Comparison of ENCODE assay signal across 1 cellular context in genomic region chr10:91220194-91220953, GRCh38.
TF ChIP-seq lines count a peak whose summit lies in the region.

TSS of gene PCGF5 (plus strand) at chr10:91220663. CDS start at chr10:91222872, 2,209 bp downstream.

TF ChIP-seq in K562, 482 proteins besides CTCF, POLR2A, EP300 and RAD21 (continued from another document and continues in another):
- no peak for TF ChIP-seq MGA (IDR thresholded peaks at IDR 0.05)
- peak; percentile 75; the same call in 1 of the 2 replicates for TF ChIP-seq GTF2E2 (tag; IDR thresholded peaks at IDR 0.05)
- no peak for TF ChIP-seq NCOA4 (IDR thresholded peaks at IDR 0.05; ENCODE audit: partially characterized antibody)
- TF ChIP-seq TAF1 (IDR thresholded peaks at IDR 0.05; ENCODE audit: control insufficient read depth, extremely low read depth, insufficient read depth, low read length, severe bottlenecking), result no peak
- TF ChIP-seq CREB1 (IDR thresholded peaks at IDR 0.05), result no peak; the same call in 1 of the 2 replicates
- peak; percentile 63; the same call in 1 of the 2 replicates for TF ChIP-seq CREB1 (CRISPR knock-in tag; IDR thresholded peaks at IDR 0.05)
- TF ChIP-seq SREBF1 (IDR thresholded peaks at IDR 0.05; ENCODE audit: borderline replicate concordance, low read depth, low read length), result no peak
- peak in 1 of 3 experiments; percentile 36; a peak in 1 of 6 replicates for TF ChIP-seq ZBTB11 (CRISPR knock-in tag; IDR thresholded peaks at IDR 0.05)
- TF ChIP-seq EWSR1 (IDR thresholded peaks at IDR 0.05; ENCODE audit: borderline replicate concordance, low read depth, partially characterized antibody), result no peak
- TF ChIP-seq TFAM (CRISPR knock-in tag; conservative IDR thresholded peaks at IDR 0.05), result no peak
- no peak for TF ChIP-seq MCM7 (IDR thresholded peaks at IDR 0.05)
- TF ChIP-seq SMAD1 (IDR thresholded peaks at IDR 0.05; ENCODE audit: low read depth, low read length, partially characterized antibody), result no peak
- no peak for TF ChIP-seq MCM2 (IDR thresholded peaks at IDR 0.05; ENCODE audit: low read depth)
- no peak for TF ChIP-seq E2F4 (CRISPR knock-in tag; IDR thresholded peaks at IDR 0.05; ENCODE audit: low read depth)
- TF ChIP-seq NCOA2 (IDR thresholded peaks at IDR 0.05; ENCODE audit: partially characterized antibody in 2 of 2), result no peak
- no peak for TF ChIP-seq ZNF347 (CRISPR knock-in tag; IDR thresholded peaks at IDR 0.05; ENCODE audit: low read depth)
- no peak for TF ChIP-seq CLOCK (CRISPR knock-in tag; IDR thresholded peaks at IDR 0.05; ENCODE audit: borderline replicate concordance)
- peak; percentile 44 for TF ChIP-seq KDM5B (IDR thresholded peaks at IDR 0.05; ENCODE audit: insufficient replicate concordance, low read depth, low read length)
- TF ChIP-seq FUS (optimal IDR thresholded peaks at IDR 0.05; ENCODE audit: low read depth, low read length), result no peak
- peak; percentile 95 for TF ChIP-seq ZNF316 (IDR thresholded peaks at IDR 0.05)
- no peak for TF ChIP-seq NR2C1 (IDR thresholded peaks at IDR 0.05)
- no peak for TF ChIP-seq NR2C1 (tag; IDR thresholded peaks at IDR 0.05)
- TF ChIP-seq ZSCAN32 (CRISPR knock-in tag; IDR thresholded peaks at IDR 0.05), result no peak
- no peak for TF ChIP-seq THAP7 (CRISPR knock-in tag; IDR thresholded peaks at IDR 0.05)
- TF ChIP-seq HOXB6 (CRISPR knock-in tag; IDR thresholded peaks at IDR 0.05; ENCODE audit: borderline replicate concordance), result no peak
- TF ChIP-seq ZNF212 (CRISPR knock-in tag; IDR thresholded peaks at IDR 0.05), result no peak
- no peak for TF ChIP-seq E2F3 (CRISPR knock-in tag; IDR thresholded peaks at IDR 0.05)
- TF ChIP-seq RCOR1 (IDR thresholded peaks at IDR 0.05; ENCODE audit: borderline replicate concordance in 1 of 2, low read depth in 2 of 2, low read length in 2 of 2), result peak in 1 of 2 experiments; percentile 16; a peak in 2 of 4 replicates
- TF ChIP-seq MXI1 (IDR thresholded peaks at IDR 0.05; ENCODE audit: low read depth, low read length), result no peak
- TF ChIP-seq JUN (IDR thresholded peaks at IDR 0.05; ENCODE audit: borderline replicate concordance, low read depth, low read length), result 0 out of 2 replicates have a peak, but pooled peaks have one; percentile 13
- TF ChIP-seq JUN (CRISPR knock-in tag; IDR thresholded peaks at IDR 0.05; ENCODE audit: borderline replicate concordance), result no peak
- TF ChIP-seq GATA2 (CRISPR knock-in tag; IDR thresholded peaks at IDR 0.05), result peak; percentile 46
- TF ChIP-seq ZNF24 (IDR thresholded peaks at IDR 0.05), result no peak
- TF ChIP-seq MBD2 (IDR thresholded peaks at IDR 0.05; ENCODE audit: borderline replicate concordance, low read depth), result no peak; the same call in 1 of the 2 replicates
- 0 out of 2 replicates have a peak, but pooled peaks have one; percentile 53 for TF ChIP-seq CHAMP1 (IDR thresholded peaks at IDR 0.05)
- TF ChIP-seq THRA (IDR thresholded peaks at IDR 0.05), result no peak
- no peak for TF ChIP-seq RBM39 (optimal IDR thresholded peaks at IDR 0.05; ENCODE audit: low read depth, low read length)
